ENCODE assay signal across 10 cellular contexts in genomic region chr6:164097557-164098398, GRCh38.
DNase-seq lines count a peak whose midpoint lies in the region; ATAC-seq and TF ChIP-seq lines count a peak whose summit lies in the region.
"Had no signal": no experiment of that assay in that cellular context is flagged by ENCODE, and none has a peak within 500 bp of the region (broad histone marks: within the 10 kb centered on the region; RNA-seq: fewer than 3 reads in every experiment).

No MANE protein-coding gene starts in this region.

- intact Hi-C loops in PC-3 (cut with micrococcal nuclease) (no loop called here), psoas muscle (cut with DNase I) (loop anchor here in 1 of 2 donors (2.0 to 5.0 kb wide), 2 partner anchors 135 to 680 kb away; no protein-coding TSS in a partner anchor)

- TF ChIP-seq CTCF in PC-3 (conservative IDR thresholded peaks at IDR 0.05; ENCODE audit: low read depth, low read length) (no peak), psoas muscle (IDR thresholded peaks at IDR 0.05) (peak; percentile 33)

- peak; percentile 24 for ATAC-seq in PC-3
- ATAC-seq in psoas muscle = peak; percentile 61 to 74 (median 64)
- ATAC-seq in stimulated activated naive CD8-positive, alpha-beta T cell treated with anti-CD3 and anti-CD28 coated beads, Interleukin-15, amount 100 ng/mL, for 72 hours = no peak

- no peaks in the 10 kb centered on the region for H3K4me1 Mint-ChIP-seq in stimulated activated naive CD8-positive, alpha-beta T cell treated with anti-CD3 and anti-CD28 coated beads, Interleukin-15, amount 100 ng/mL, for 72 hours

- 51 to 54% (median 53%) methylated on average over 11 of the region's 11 CpGs for WGBS in psoas muscle, 3 donors

- H4K20me1 ChIP-seq in PC-3 (ENCODE audit: low read length) = no peaks in the 10 kb centered on the region

- H3K4me1 ChIP-seq in PC-3 (ENCODE audit: insufficient read depth, low read length) (no peaks in the 10 kb centered on the region), psoas muscle (peaks cover 28% of the 10 kb centered on the region)

- no peak overlapping the region for H2AFZ ChIP-seq in PC-3 (ENCODE audit: low read length)

- H3K4me3 Mint-ChIP-seq in stimulated activated naive CD8-positive, alpha-beta T cell treated with anti-CD3 and anti-CD28 coated beads, Interleukin-15, amount 100 ng/mL, for 72 hours = no peak overlapping the region

- H3F3A ChIP-seq in PC-3 (ENCODE audit: low read length, unreplicated experiment) = no peaks in the 10 kb centered on the region

- H3K4me3 ChIP-seq in PC-3 (ENCODE audit: low read length) (no peak overlapping the region), psoas muscle (no peak overlapping the region)

- H3K79me2 ChIP-seq in PC-3 (ENCODE audit: low read length) = no peaks in the 10 kb centered on the region

- H3K9me2 ChIP-seq in PC-3 (replicated peaks; ENCODE audit: low read length) = no peaks in the 10 kb centered on the region

- no TSS peak for BruUV-seq in PC-3 (replicated peaks; lab: Mats Ljungman, UMichigan)

- peaks cover 5 to 15% of the 10 kb centered on the region in 2 donors for H3K9me3 Mint-ChIP-seq in stimulated activated naive CD8-positive, alpha-beta T cell treated with anti-CD3 and anti-CD28 coated beads, Interleukin-15, amount 100 ng/mL, for 72 hours

- H3K9ac ChIP-seq in PC-3 (ENCODE audit: low read length) = no peak overlapping the region

- no peak overlapping the region for H3K27ac Mint-ChIP-seq in stimulated activated naive CD8-positive, alpha-beta T cell treated with anti-CD3 and anti-CD28 coated beads, Interleukin-15, amount 100 ng/mL, for 72 hours

- peaks cover 32% of the 10 kb centered on the region for H3K27me3 Mint-ChIP-seq in stimulated activated naive CD8-positive, alpha-beta T cell treated with anti-CD3 and anti-CD28 coated beads, Interleukin-15, amount 100 ng/mL, for 72 hours

- POLR2A ChIA-PET in PC-3 (lab: Charles Lee; ENCODE audit: unreplicated experiment) = no interaction called here

- CTCF ChIA-PET in PC-3 (lab: Charles Lee) = no interaction called here

- H3K27me3 ChIP-seq in PC-3 (ENCODE audit: low read length) (no peaks in the 10 kb centered on the region), psoas muscle (ENCODE audit: insufficient read depth in 3 of 3, low read length in 2 of 3) (no peaks in the 10 kb centered on the region)

- peak overlapping the region; percentile 41; the same call in 1 of the 2 replicates for H3K4me2 ChIP-seq in PC-3 (ENCODE audit: low read length)

- DNase-seq in GM04504 (ENCODE audit: low read depth) = peak; percentile 26
- peak; percentile 59 for DNase-seq in PC-3
- DNase-seq in fibroblast of the conjunctiva (ENCODE audit: low read depth) = peak; percentile 39
- peak in 1 of 2 donors; percentile 50 for DNase-seq in psoas muscle
- DNase-seq in T-helper 2 cell = no peak
- no peak for DNase-seq in NCI-H1694 (lab: John Stamatoyannopoulos, UW)
- DNase-seq in stimulated activated naive CD8-positive, alpha-beta T cell treated with anti-CD3 and anti-CD28 coated beads, Interleukin-15, amount 100 ng/mL, for 72 hours = no peak
- DNase-seq in stimulated activated CD4-positive, alpha-beta T cell treated with anti-CD3 and anti-CD28 coated beads, Interleukin-4, amount 100 ng/mL, for 4 hours = no peak
- DNase-seq: activated CD8-positive, alpha-beta memory T cell treated with anti-CD3 and anti-CD28 coated beads, Interleukin-2, amount 50 U/mL, for 48 hours; stimulated activated CD4-positive, alpha-beta T cell treated with anti-CD3 and anti-CD28 coated beads, Interleukin-1b, Interleukin-23, amount 100 ng/mL, for 48 hours had no signal

- H3K27ac ChIP-seq in PC-3 (ENCODE audit: low read length) (no peak overlapping the region), psoas muscle (peak overlapping the region; percentile 77)

- H3K36me3 ChIP-seq in PC-3 (ENCODE audit: low read depth, low read length) = no peaks in the 10 kb centered on the region
- H3K36me3 ChIP-seq in psoas muscle (ENCODE audit: insufficient read depth in 1 of 2, low read depth in 1 of 2) = no peaks in the 10 kb centered on the region

- H3K9me3 ChIP-seq in PC-3 (ENCODE audit: low read length) = no peaks in the 10 kb centered on the region
- no peaks in the 10 kb centered on the region for H3K9me3 ChIP-seq in psoas muscle

Comparison
In these comparisons a context has a peak if more than half of its experiments do, and no peak if none do; other contexts are left out.
1. DNase-seq: peak in GM04504 (single experiment), PC-3 (single experiment) and fibroblast of the conjunctiva (single experiment); none in T-helper 2 cell (0 of 5), NCI-H1694 (single experiment), stimulated activated naive CD8-positive, alpha-beta T cell treated with anti-CD3 and anti-CD28 coated beads, Interleukin-15, amount 100 ng/mL, for 72 hours (0 of 2) and stimulated activated CD4-positive, alpha-beta T cell treated with anti-CD3 and anti-CD28 coated beads, Interleukin-4, amount 100 ng/mL, for 4 hours (0 of 2).